ENCODE assay signal across 21 cellular contexts in the genomic region with DNA sequence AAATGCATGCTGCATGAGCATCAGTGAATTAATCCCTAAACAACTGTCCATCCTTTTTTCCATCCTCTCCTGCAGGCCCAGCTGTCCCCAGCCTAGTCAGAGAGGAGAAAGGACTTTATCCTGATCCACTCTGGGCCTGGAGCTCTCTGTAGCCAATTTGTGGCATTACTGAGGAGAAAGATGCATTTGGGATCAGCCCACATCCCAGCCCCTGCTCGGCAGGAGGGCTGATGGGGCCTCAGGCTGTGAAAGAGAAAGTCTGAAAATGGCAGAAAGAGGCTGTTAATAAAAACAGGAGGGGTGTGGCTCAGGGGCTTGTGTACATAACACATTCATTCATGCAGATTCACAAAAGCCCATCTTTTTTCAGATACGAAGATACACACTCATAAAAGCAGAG. TPM values are rescaled to one million over a fixed set of nuclear protein-coding genes. Genes with fewer than 3 reads are reported as not detected.
A peak's percentile ranks its signal among the peaks of the same experiment; 100 is the strongest.
DNase-seq lines count a peak whose midpoint lies in the region; ATAC-seq and TF ChIP-seq lines count a peak whose summit lies in the region.
"Had no signal": no experiment of that assay in that cellular context is flagged by ENCODE, and none has a peak within 500 bp of the region (broad histone marks: within the 10 kb centered on the region; RNA-seq: fewer than 3 reads in every experiment).

No MANE protein-coding gene starts in this region.

- no peaks in the 10 kb centered on the region for H3K36me3 ChIP-seq in HEK293 (ENCODE audit: control insufficient read depth in 2 of 2, insufficient read depth in 1 of 2, low read length in 2 of 2)
- H3K36me3 ChIP-seq: esophagus squamous epithelium, right atrium auricular region, suprapubic skin had no signal

- TF ChIP-seq CTCF in HEK293 (tag by site-specific recombination; IDR thresholded peaks at IDR 0.05) (no peak), glutamatergic neuron (IDR thresholded peaks at IDR 0.05; ENCODE audit: partially characterized antibody, unreplicated experiment) (no peak)

- peak overlapping the region; percentile 86 for H3K27ac Mint-ChIP-seq in glutamatergic neuron (ENCODE audit: unreplicated experiment)
- H3K27ac Mint-ChIP-seq: activated CD4-positive, alpha-beta memory T cell treated with anti-CD3 and anti-CD28 coated beads, Interleukin-2, amount 10 ng/mL, durations not matched to agents 7 days and 5 days; activated naive CD4-positive, alpha-beta T cell treated with anti-CD3 and anti-CD28 coated beads for 36 hours; activated T-cell treated with anti-CD3 and anti-CD28 coated beads, Interleukin-2, amount 50 U/mL, for 24 hours had no signal

- POLR2A ChIA-PET in HEK293 (lab: Yijun Ruan, JAX): no interaction called here

- ATAC-seq in HG02759 (IDR thresholded peaks at IDR 0.05; ENCODE audit: unreplicated experiment) (no peak), GM18502 (IDR thresholded peaks at IDR 0.05; ENCODE audit: poor library complexity, unreplicated experiment) (no peak)
- ATAC-seq: left lobe of liver had no signal

- no peak overlapping the region for H3K27ac ChIP-seq in HEK293 (ENCODE audit: extremely low read depth, low read depth, low read length)
- H3K27ac ChIP-seq: esophagus squamous epithelium, right atrium auricular region, suprapubic skin had no signal

- peaks cover 28% of the 10 kb centered on the region for H3K4me1 Mint-ChIP-seq in glutamatergic neuron (ENCODE audit: low read depth, unreplicated experiment)

- H3K9me3 Mint-ChIP-seq in glutamatergic neuron (ENCODE audit: unreplicated experiment): peaks cover 7% of the 10 kb centered on the region
- H3K9me3 Mint-ChIP-seq: activated CD4-positive, alpha-beta memory T cell treated with anti-CD3 and anti-CD28 coated beads, Interleukin-2, amount 10 ng/mL, durations not matched to agents 7 days and 5 days; activated naive CD4-positive, alpha-beta T cell treated with anti-CD3 and anti-CD28 coated beads for 36 hours; activated T-cell treated with anti-CD3 and anti-CD28 coated beads, Interleukin-2, amount 50 U/mL, for 24 hours; CD8-positive, alpha-beta memory T cell had no signal

- H3K9me3 ChIP-seq in HEK293 (ENCODE audit: control insufficient read depth, insufficient read depth, low read depth, low read length): no peaks in the 10 kb centered on the region
- H3K9me3 ChIP-seq: esophagus squamous epithelium, right atrium auricular region, suprapubic skin had no signal

- H3K27me3 Mint-ChIP-seq in glutamatergic neuron (ENCODE audit: unreplicated experiment): peaks cover 1% of the 10 kb centered on the region
- H3K27me3 Mint-ChIP-seq: activated T-cell treated with anti-CD3 and anti-CD28 coated beads, Interleukin-2, amount 50 U/mL, for 24 hours; CD8-positive, alpha-beta memory T cell had no signal

- CTCF ChIA-PET in HEK293 (lab: Yijun Ruan, JAX): interaction anchor here (0.6 to 0.9 kb wide), 2 partner anchors 20 to 204 kb away, joined by 3 read pairs; no protein-coding TSS in a partner anchor

- H3K4me1 ChIP-seq in HEK293 (ENCODE audit: control insufficient read depth, insufficient read depth, low read length): peaks cover 5% of the 10 kb centered on the region; the same call in 1 of the 2 replicates
- H3K4me1 ChIP-seq: suprapubic skin had no signal

- H3K36me3 Mint-ChIP-seq in glutamatergic neuron (ENCODE audit: unreplicated experiment): no peaks in the 10 kb centered on the region

- no peak overlapping the region for H3K4me3 ChIP-seq in HEK293 (ENCODE audit: low read depth, low read length)
- H3K4me3 ChIP-seq: esophagus squamous epithelium, right atrium auricular region, suprapubic skin had no signal

- DNase-seq in NCI-H748 (lab: John Stamatoyannopoulos, UW; ENCODE audit: unreplicated experiment) (peak; percentile 57), glutamatergic neuron (no peak), retina (peak; percentile 62), NCI-H1930 (lab: John Stamatoyannopoulos, UW) (no peak)
- DNase-seq: activated CD4-positive, alpha-beta memory T cell treated with anti-CD3 and anti-CD28 coated beads, Interleukin-2, amount 10 ng/mL, durations not matched to agents 7 days and 5 days; activated CD4-positive, CD25-positive, alpha-beta regulatory T cell; activated naive CD4-positive, alpha-beta T cell treated with anti-CD3 and anti-CD28 coated beads for 36 hours; activated T-cell treated with anti-CD3 and anti-CD28 coated beads, Interleukin-2, amount 50 U/mL, for 24 hours; CD8-positive, alpha-beta memory T cell; cerebellar nuclear complex; effector CD4-positive, alpha-beta T cell; esophagus squamous epithelium; NCI-H1436 treated with DMSO at 0.1 percent for 48 hours; occipital lobe; stimulated activated CD4-positive, alpha-beta T cell treated with anti-CD3 and anti-CD28 coated beads, Interleukin-15, amount 100 ng/mL, for 24 hours had no signal

- no peak overlapping the region for H3K4me3 Mint-ChIP-seq in glutamatergic neuron (ENCODE audit: unreplicated experiment)
- H3K4me3 Mint-ChIP-seq: activated CD4-positive, alpha-beta memory T cell treated with anti-CD3 and anti-CD28 coated beads, Interleukin-2, amount 10 ng/mL, durations not matched to agents 7 days and 5 days; activated naive CD4-positive, alpha-beta T cell treated with anti-CD3 and anti-CD28 coated beads for 36 hours; activated T-cell treated with anti-CD3 and anti-CD28 coated beads, Interleukin-2, amount 50 U/mL, for 24 hours; CD8-positive, alpha-beta memory T cell had no signal

TF ChIP-seq in HEK293, 187 proteins besides CTCF, POLR2A, EP300 and RAD21:
- TF ChIP-seq, protein P1, sequence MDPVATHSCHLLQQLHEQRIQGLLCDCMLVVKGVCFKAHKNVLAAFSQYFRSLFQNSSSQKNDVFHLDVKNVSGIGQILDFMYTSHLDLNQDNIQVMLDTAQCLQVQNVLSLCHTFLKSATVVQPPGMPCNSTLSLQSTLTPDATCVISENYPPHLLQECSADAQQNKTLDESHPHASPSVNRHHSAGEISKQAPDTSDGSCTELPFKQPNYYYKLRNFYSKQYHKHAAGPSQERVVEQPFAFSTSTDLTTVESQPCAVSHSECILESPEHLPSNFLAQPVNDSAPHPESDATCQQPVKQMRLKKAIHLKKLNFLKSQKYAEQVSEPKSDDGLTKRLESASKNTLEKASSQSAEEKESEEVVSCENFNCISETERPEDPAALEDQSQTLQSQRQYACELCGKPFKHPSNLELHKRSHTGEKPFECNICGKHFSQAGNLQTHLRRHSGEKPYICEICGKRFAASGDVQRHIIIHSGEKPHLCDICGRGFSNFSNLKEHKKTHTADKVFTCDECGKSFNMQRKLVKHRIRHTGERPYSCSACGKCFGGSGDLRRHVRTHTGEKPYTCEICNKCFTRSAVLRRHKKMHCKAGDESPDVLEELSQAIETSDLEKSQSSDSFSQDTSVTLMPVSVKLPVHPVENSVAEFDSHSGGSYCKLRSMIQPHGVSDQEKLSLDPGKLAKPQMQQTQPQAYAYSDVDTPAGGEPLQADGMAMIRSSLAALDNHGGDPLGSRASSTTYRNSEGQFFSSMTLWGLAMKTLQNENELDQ (tag by site-specific recombination; IDR thresholded peaks at IDR 0.05; ENCODE audit: low read depth): no peak
- no peak for TF ChIP-seq ZNF791 (tag by site-specific recombination; IDR thresholded peaks at IDR 0.05)
- peak; percentile 32 for TF ChIP-seq GLIS1 (tag by site-specific recombination; IDR thresholded peaks at IDR 0.05)
- no peak for TF ChIP-seq ZNF10 (tag by site-specific recombination; IDR thresholded peaks at IDR 0.05)
- peak; percentile 56; the same call in 1 of the 2 replicates for TF ChIP-seq ZIC2 (tag by site-specific recombination; IDR thresholded peaks at IDR 0.05)

RNA-seq across cellular contexts. Expression of a gene that starts 37.4 kb away (rescaled TPM):
- 17.4 TPM for total RNA-seq in glutamatergic neuron (ENCODE audit: unreplicated experiment)

Comparison
In these comparisons a context has a peak if more than half of its experiments do, and no peak if none do; other contexts are left out.
1. DNase-seq: peak in NCI-H748 (single experiment) and retina (single experiment); none in glutamatergic neuron (single experiment) and NCI-H1930 (0 of 2).